In genomic region chr17:19447085-19447583, GRCh38 we compare ENCODE assay signal across 8 cellular contexts.
DNase-seq lines count a peak whose midpoint lies in the region; ATAC-seq and TF ChIP-seq lines count a peak whose summit lies in the region.

No MANE protein-coding gene starts in this region.

- peak; percentile 57 for TF ChIP-seq CTCF in GM20000 (IDR thresholded peaks at IDR 0.05; ENCODE audit: extremely low read depth, missing control alignments)

- DNase-seq in 8988T (peak; percentile 63), GM20000 (ENCODE audit: low spot score) (peak; percentile 89), NCI-H345 treated with DMSO at 0.1 percent for 48 hours (lab: John Stamatoyannopoulos, UW; ENCODE audit: unreplicated experiment) (peak; percentile 54), cerebellar nuclear complex (lab: John Stamatoyannopoulos, UW) (peak; percentile 49 to 93), kidney tubule cell (ENCODE audit: low spot score) (peak; percentile 68)
- DNase-seq in activated CD4-positive, alpha-beta T cell treated with anti-CD3 and anti-CD28 coated beads for 4 hours: peak; percentile 52 to 84
- peak; percentile 48 to 49 for DNase-seq in stimulated activated CD4-positive, alpha-beta T cell treated with anti-CD3 and anti-CD28 coated beads, Interleukin-1b, Interleukin-23, amount 100 ng/mL, for 1 hour (ENCODE audit: low read depth in 2 of 2)

- no peak for ATAC-seq in GM21786 (IDR thresholded peaks at IDR 0.05; ENCODE audit: unreplicated experiment)
